Comparison of ENCODE assay signal across 8 cellular contexts in the genomic region with DNA sequence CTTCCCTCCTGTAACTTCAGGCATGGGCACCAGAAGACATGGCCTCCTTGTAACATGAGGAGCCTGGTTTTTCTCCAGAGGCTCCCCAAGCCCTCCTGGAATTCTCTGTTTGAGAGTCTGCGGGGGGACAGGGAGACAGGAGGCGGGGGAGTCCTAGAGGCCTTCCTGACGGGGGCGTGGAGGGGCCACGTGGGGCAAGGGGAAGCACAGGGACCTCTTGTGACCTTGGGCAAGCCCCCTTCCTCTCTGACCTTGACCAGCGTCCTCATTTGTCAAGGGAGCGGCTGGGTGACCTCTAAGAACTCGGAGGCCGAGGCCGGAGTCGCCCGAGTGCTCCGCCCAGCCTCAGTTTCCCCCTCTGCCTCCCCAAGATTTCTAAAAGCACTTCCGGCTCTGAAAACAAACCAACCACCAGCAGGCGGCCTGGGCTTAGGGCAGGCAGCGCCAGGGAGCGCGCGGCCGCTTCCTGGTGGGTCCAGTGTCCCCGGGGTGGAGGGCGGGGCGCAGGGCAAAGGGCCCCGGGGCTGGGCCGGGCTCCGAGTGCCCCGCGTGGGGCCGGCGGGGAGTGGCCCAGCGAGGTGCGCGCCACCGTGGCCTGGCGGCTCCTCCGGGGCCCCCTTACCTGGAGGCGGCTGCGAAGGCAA. TPM values are rescaled to one million over a fixed set of nuclear protein-coding genes. Genes with fewer than 3 reads are reported as not detected.
DNase-seq lines count a peak whose midpoint lies in the region; ATAC-seq and TF ChIP-seq lines count a peak whose summit lies in the region.

No MANE protein-coding gene starts in this region.

- peaks cover 46% of the 10 kb centered on the region for H3K27me3 ChIP-seq in HUES64 (ENCODE audit: insufficient read depth, low read length)

- peak overlapping the region; percentile 52 for H3K4me3 ChIP-seq in HUES64 (ENCODE audit: low read length)
- peak overlapping the region; percentile 64 for H3K4me3 ChIP-seq in WI38 (ENCODE audit: low read depth, low read length)
- peak overlapping the region; percentile 44 to 57 for H3K4me3 ChIP-seq in cardiac fibroblast (replicated peaks in 1 of 2; ENCODE audit: low read depth in 2 of 2, low read length in 2 of 2)
- peak overlapping the region; percentile 61 for H3K4me3 ChIP-seq in lower leg skin (ENCODE audit: low read depth, poor library complexity, severe bottlenecking)

- H3K9me3 ChIP-seq in HUES64 (ENCODE audit: insufficient read depth, low read depth, low read length), result no peaks in the 10 kb centered on the region

- ATAC-seq in GM19324 (IDR thresholded peaks at IDR 0.05; ENCODE audit: low FRiP score, unreplicated experiment), result peak; percentile 70

- H3K36me3 ChIP-seq in HUES64 (ENCODE audit: insufficient read depth, low read length), result no peaks in the 10 kb centered on the region

- H3K9ac ChIP-seq in HUES64 (ENCODE audit: low read depth, low read length), result peak overlapping the region; percentile 14; the same call in 1 of the 2 replicates

- DNase-seq in AML-193 (lab: John Stamatoyannopoulos, UW) (peak; percentile 28 to 39), cardiac fibroblast (ENCODE audit: low read depth in 2 of 2) (peak; percentile 28 to 61), lower leg skin (ENCODE audit: low spot score in 2 of 2) (peak; percentile 25 to 91), DMS114 treated with DMSO at 0.1 percent for 48 hours (lab: John Stamatoyannopoulos, UW; ENCODE audit: unreplicated experiment) (no peak)
- peak; percentile 8 for DNase-seq in stimulated activated CD8-positive, alpha-beta memory T cell treated with anti-CD3 and anti-CD28 coated beads, Interleukin-12 subunit alpha, Interleukin-12 subunit beta, amount 100 ng/mL, for 1 hour (ENCODE audit: low read depth)

- intact Hi-C loops in lower leg skin (cut with DNase I; ENCODE audit: low total_unique reads), result no loop called here

- no peak overlapping the region for H3K27ac ChIP-seq in HUES64 (ENCODE audit: low read depth, low read length)

- TF ChIP-seq CTCF in WI38 (IDR thresholded peaks at IDR 0.05; ENCODE audit: low read depth, low read length), result 0 out of 2 replicates have a peak, but pooled peaks have one; percentile 32
- TF ChIP-seq CTCF in cardiac fibroblast (IDR thresholded peaks at IDR 0.05; ENCODE audit: low read depth, low read length), result peak; percentile 37
- TF ChIP-seq CTCF in lower leg skin (IDR thresholded peaks at IDR 0.05), result no peak

- H3K4me1 ChIP-seq in HUES64 (ENCODE audit: insufficient read depth, low read length), result peaks cover 4% of the 10 kb centered on the region; the same call in 1 of the 2 replicates

- WGBS in HUES64, result 14% methylated on average over 38 of the region's 38 CpGs
- 5% methylated on average over 11 to 33 of the region's 38 CpGs for whole genome bisulfite sequencing in lower leg skin, 2 donors

- TF ChIP-seq POLR2A in lower leg skin (IDR thresholded peaks at IDR 0.05), result no peak

RNA-seq across cellular contexts. Expression of gene TMCO4, which starts 0.4 kb away (rescaled TPM):
- 2.0 TPM for polyA plus RNA-seq in HUES64 (2013, experiment 1 of 2)
- 1.3 TPM for polyA plus RNA-seq in HUES64 (2013, experiment 2 of 2)
- total RNA-seq in lower leg skin, result 10 to 100 TPM; 10.6 to 26.7 (median 18.7) TPM

RNA-seq across cellular contexts. Expression of gene RNF186, which starts 15.7 kb away (rescaled TPM):
- not detected for polyA plus RNA-seq in HUES64 (2013, experiment 1 of 2)
- not detected for polyA plus RNA-seq in HUES64 (2013, experiment 2 of 2)
- under 1 TPM in 1 of 4 donors, not detected in 3; 0.19 TPM for total RNA-seq in lower leg skin

Comparison
In these comparisons a context has a peak if more than half of its experiments do, and no peak if none do; other contexts are left out.
1. CTCF ChIP-seq: peak in WI38 (single experiment) and cardiac fibroblast (single experiment); none in lower leg skin (0 of 3).
2. Peak in every context shown above with its lines, with median percentiles within 50 percentile points of each other: H3K4me3 ChIP-seq.